8 cellular contexts compared by ENCODE assay signal in genomic region chr16:57244463-57244766, GRCh38. TPM values are rescaled to one million over a fixed set of nuclear protein-coding genes. Genes with fewer than 3 reads are reported as not detected.
DNase-seq lines count a peak whose midpoint lies in the region; ATAC-seq and TF ChIP-seq lines count a peak whose summit lies in the region.

No MANE protein-coding gene starts in this region.

- peak overlapping the region; percentile 87 for H3K27ac Mint-ChIP-seq in Caco-2 (ENCODE audit: unreplicated experiment)
- H3K27ac Mint-ChIP-seq in activated CD4-positive, alpha-beta memory T cell treated with anti-CD3 and anti-CD28 coated beads for 36 hours: peak overlapping the region; percentile 88

- H3K27me3 Mint-ChIP-seq in Caco-2 (ENCODE audit: insufficient read depth, unreplicated experiment): no peaks in the 10 kb centered on the region
- no peaks in the 10 kb centered on the region for H3K27me3 Mint-ChIP-seq in activated CD4-positive, alpha-beta memory T cell treated with anti-CD3 and anti-CD28 coated beads for 36 hours

- H3K4me3 ChIP-seq in Caco-2 (ENCODE audit: low read depth, low read length) (peak overlapping the region; percentile 51), iPS-18c (ENCODE audit: insufficient read depth, low read depth, low read length) (peak overlapping the region; percentile 44; the same call in 1 of the 2 replicates)

- H3K27me3 ChIP-seq in Caco-2 (replicated peaks; ENCODE audit: control insufficient read depth, insufficient read depth, low read length): no peaks in the 10 kb centered on the region

- ATAC-seq in HG02610 (IDR thresholded peaks at IDR 0.05; ENCODE audit: unreplicated experiment): peak; percentile 26

- intact Hi-C loops in Caco-2 (cut with micrococcal nuclease; ENCODE audit: unreplicated experiment): loop anchor here (2.0 kb wide), 2 partner anchors 50 to 58 kb away; partner anchors contain the start of genes PSME3IP1 and RSPRY1
- intact Hi-C loops in activated CD4-positive, alpha-beta memory T cell treated with anti-CD3 and anti-CD28 coated beads for 36 hours (cut with micrococcal nuclease): loop anchor here (1.0 to 5.0 kb wide), 5 partner anchors 33 to 202 kb away; partner anchors contain the start of genes CIAPIN1, COQ9, PSME3IP1 and RSPRY1

- CTCF ChIA-PET in Caco-2 (lab: Charles Lee): interaction anchor here (1.0 to 1.4 kb wide), 2 partner anchors 56 to 178 kb away, joined by 5 to 7 read pairs; no protein-coding TSS in a partner anchor
- CTCF ChIA-PET in activated CD4-positive, alpha-beta memory T cell treated with anti-CD3 and anti-CD28 coated beads for 36 hours (lab: Charles Lee): interaction anchor here (0.6 to 1.2 kb wide), 3 partner anchors 18 to 45 kb away, joined by 3 to 4 read pairs (median 3); no protein-coding TSS in a partner anchor

- H3K9me3 ChIP-seq in Caco-2 (no peaks in the 10 kb centered on the region), iPS-18c (ENCODE audit: control insufficient read depth, insufficient read depth, low read length) (no peaks in the 10 kb centered on the region)

- no peak for TF ChIP-seq CTCF in Caco-2 (IDR thresholded peaks at IDR 0.05; ENCODE audit: insufficient read depth in 1 of 2, low read depth in 1 of 2, low read length in 1 of 2, severe bottlenecking in 1 of 2, unreplicated experiment in 1 of 2)

- BruUV-seq in Caco-2 (replicated peaks; lab: Mats Ljungman, UMichigan): TSS peak; percentile 86

- peaks cover 55% of the 10 kb centered on the region for H3K36me3 Mint-ChIP-seq in Caco-2 (ENCODE audit: insufficient read depth, unreplicated experiment)
- peaks cover 10% of the 10 kb centered on the region for H3K36me3 Mint-ChIP-seq in activated CD4-positive, alpha-beta memory T cell treated with anti-CD3 and anti-CD28 coated beads for 36 hours

- H3K9me3 Mint-ChIP-seq in Caco-2 (ENCODE audit: unreplicated experiment): no peaks in the 10 kb centered on the region
- no peaks in the 10 kb centered on the region for H3K9me3 Mint-ChIP-seq in activated CD4-positive, alpha-beta memory T cell treated with anti-CD3 and anti-CD28 coated beads for 36 hours

- H3K4me1 Mint-ChIP-seq in Caco-2 (ENCODE audit: low read depth, unreplicated experiment): peaks cover 8% of the 10 kb centered on the region
- peaks cover 16% of the 10 kb centered on the region for H3K4me1 Mint-ChIP-seq in activated CD4-positive, alpha-beta memory T cell treated with anti-CD3 and anti-CD28 coated beads for 36 hours (ENCODE audit: low read depth)

- H3K27ac ChIP-seq in temporal lobe (ENCODE audit: low read depth, low read length): peak overlapping the region; percentile 66

- H3K4me1 ChIP-seq in Caco-2: no peaks in the 10 kb centered on the region

- POLR2A ChIA-PET in Caco-2 (lab: Charles Lee): interaction anchor here (0.5 to 2.3 kb wide), 6 partner anchors 30 to 58 kb away, joined by 3 to 9 read pairs (median 6); partner anchors contain the start of genes PSME3IP1 and RSPRY1
- POLR2A ChIA-PET in activated CD4-positive, alpha-beta memory T cell treated with anti-CD3 and anti-CD28 coated beads for 36 hours (lab: Charles Lee): interaction anchor here (1.1 kb wide), 2 partner anchors 15 to 23 kb away, joined by 3 read pairs; no protein-coding TSS in a partner anchor

- peak overlapping the region; percentile 85 for H3K4me3 Mint-ChIP-seq in Caco-2 (ENCODE audit: unreplicated experiment)
- peak overlapping the region; percentile 89 for H3K4me3 Mint-ChIP-seq in activated CD4-positive, alpha-beta memory T cell treated with anti-CD3 and anti-CD28 coated beads for 36 hours

- no peaks in the 10 kb centered on the region for H3K36me3 ChIP-seq in Caco-2 (ENCODE audit: control insufficient read depth, insufficient read depth, low read length)

- DNase-seq in Caco-2 (no peak), NOMO-1 treated with dmso at 0.1 percent for 144 hours (lab: John Stamatoyannopoulos, UW; ENCODE audit: unreplicated experiment) (no peak), dedifferentiated amniotic fluid mesenchymal stem cell (ENCODE audit: extremely low spot score) (no peak)
- DNase-seq in activated CD4-positive, alpha-beta memory T cell treated with anti-CD3 and anti-CD28 coated beads for 36 hours: no peak
- DNase-seq in stimulated activated CD4-positive, alpha-beta T cell treated with anti-CD3 and anti-CD28 coated beads, Interleukin-2, amount 100 ng/mL, for 48 hours: no peak

RNA-seq across cellular contexts. Expression of gene ARL2BP, which starts 0.6 kb away (rescaled TPM):
- total RNA-seq in Caco-2 (2022) (38.5 and 47.6 TPM in 2 replicates), temporal lobe (40.3 TPM)
- 10 to 100 TPM; 16.4 to 16.9 TPM for total RNA-seq in activated CD4-positive, alpha-beta memory T cell treated with anti-CD3 and anti-CD28 coated beads for 36 hours

RNA-seq across cellular contexts. Expression of gene PLLP, which starts 40.1 kb away (rescaled TPM):
- total RNA-seq in Caco-2 (2022): 53.0 and 54.0 TPM in 2 replicates
- total RNA-seq in activated CD4-positive, alpha-beta memory T cell treated with anti-CD3 and anti-CD28 coated beads for 36 hours: not detected
- 1.5 TPM for total RNA-seq in temporal lobe

RNA-seq across cellular contexts. Expression of gene RSPRY1, which starts 58.3 kb away (rescaled TPM):
- 56.7 and 57.7 TPM in 2 replicates for total RNA-seq in Caco-2 (2022)
- total RNA-seq in activated CD4-positive, alpha-beta memory T cell treated with anti-CD3 and anti-CD28 coated beads for 36 hours: 10 to 100 TPM; 31.5 to 33.3 TPM
- total RNA-seq in temporal lobe: 61.7 TPM

RNA-seq across cellular contexts. Expression of gene PSME3IP1, which starts 58.6 kb away (rescaled TPM):
- total RNA-seq in Caco-2 (2022) (141 and 143 TPM in 2 replicates), temporal lobe (96.9 TPM)
- 100 to 1,000 TPM; 101 to 102 TPM for total RNA-seq in activated CD4-positive, alpha-beta memory T cell treated with anti-CD3 and anti-CD28 coated beads for 36 hours

Comparison
In these comparisons a context has a peak if more than half of its experiments do, and no peak if none do; other contexts are left out.
1. RNA of gene PLLP, which starts 40.1 kb away (total RNA-seq): 53.0 to 54.0 TPM in Caco-2; 1.5 TPM in temporal lobe (single experiment) and not detected in activated CD4-positive, alpha-beta memory T cell treated with anti-CD3 and anti-CD28 coated beads for 36 hours; every median in the first group is over 10 times any median in the second.